ENCODE assay signal across 8 cellular contexts in genomic region chr13:51801631-51802099, GRCh38. TPM values are rescaled to one million over a fixed set of nuclear protein-coding genes. Genes with fewer than 3 reads are reported as not detected.
DNase-seq lines count a peak whose midpoint lies in the region; ATAC-seq and TF ChIP-seq lines count a peak whose summit lies in the region.
"Had no signal": no experiment of that assay in that cellular context is flagged by ENCODE, and none has a peak within 500 bp of the region (broad histone marks: within the 10 kb centered on the region; RNA-seq: fewer than 3 reads in every experiment).

No MANE protein-coding gene starts in this region.

- H3K27ac ChIP-seq in skeletal muscle tissue (ENCODE audit: low read depth, low read length), result peak overlapping the region; percentile 53

- H3K27me3 ChIP-seq in skeletal muscle tissue (ENCODE audit: control insufficient read depth in 3 of 3, insufficient read depth in 3 of 3, low read length in 3 of 3), result no peaks in the 10 kb centered on the region

- H3K9me3 ChIP-seq in skeletal muscle tissue (ENCODE audit: control insufficient read depth in 3 of 3, low read length in 3 of 3), result no peaks in the 10 kb centered on the region

- DNase-seq in LNCaP clone FGC (ENCODE audit: low read depth), result peak; percentile 79
- DNase-seq in activated naive CD4-positive, alpha-beta T cell treated with anti-CD3 and anti-CD28 coated beads, Interleukin-2, amount 50 U/mL, for 72 hours (ENCODE audit: low spot score in 2 of 2), result no peak
- peak; percentile 53 to 75 for DNase-seq in hippocampal formation (lab: John Stamatoyannopoulos, UW)
- no peak for DNase-seq in NCI-H526 (lab: John Stamatoyannopoulos, UW)
- DNase-seq in stimulated activated CD4-positive, alpha-beta T cell treated with anti-CD3 and anti-CD28 coated beads, Interleukin-4, amount 100 ng/mL, for 24 hours, result no peak
- DNase-seq in NCI-H2171 treated with DMSO at 0.1 percent for 48 hours (lab: John Stamatoyannopoulos, UW), result no peak

- peak overlapping the region; percentile 93 to 99 for H3K27ac Mint-ChIP-seq in activated naive CD4-positive, alpha-beta T cell treated with anti-CD3 and anti-CD28 coated beads, Interleukin-2, amount 50 U/mL, for 72 hours

- no peak for TF ChIP-seq CTCF in LNCaP clone FGC (IDR thresholded peaks at IDR 0.05; ENCODE audit: control insufficient read depth, extremely low read depth, insufficient read depth)

- ATAC-seq in activated naive CD4-positive, alpha-beta T cell treated with anti-CD3 and anti-CD28 coated beads, Interleukin-2, amount 50 U/mL, for 72 hours, result no peak
- ATAC-seq: K562 had no signal

- no peaks in the 10 kb centered on the region for H3K9me3 Mint-ChIP-seq in activated naive CD4-positive, alpha-beta T cell treated with anti-CD3 and anti-CD28 coated beads, Interleukin-2, amount 50 U/mL, for 72 hours

- H3K4me3 ChIP-seq in LNCaP clone FGC (ENCODE audit: low read depth, low read length) (no peak overlapping the region), skeletal muscle tissue (ENCODE audit: low read length in 3 of 3) (no peak overlapping the region)
- H3K4me3 ChIP-seq: K562 had no signal

- peaks cover 10 to 18% (median 13%) of the 10 kb centered on the region in 3 donors for H3K36me3 ChIP-seq in skeletal muscle tissue (ENCODE audit: control insufficient read depth in 3 of 3, insufficient read depth in 3 of 3, low read length in 3 of 3)

- H3K36me3 Mint-ChIP-seq in activated naive CD4-positive, alpha-beta T cell treated with anti-CD3 and anti-CD28 coated beads, Interleukin-2, amount 50 U/mL, for 72 hours, result peaks cover 0 to 5% of the 10 kb centered on the region in 2 donors

- H3K4me1 ChIP-seq in skeletal muscle tissue (ENCODE audit: control insufficient read depth in 3 of 3, insufficient read depth in 3 of 3, low read length in 3 of 3), result peaks cover 39 to 50% (median 44%) of the 10 kb centered on the region in 3 donors

- peak overlapping the region in 2 of 3 donors; percentile 1 to 25 for H3K9ac ChIP-seq in skeletal muscle tissue (ENCODE audit: low read depth in 1 of 3, low read length in 3 of 3)

RNA-seq across cellular contexts. Expression of gene DHRS12, which starts 2.3 kb away (rescaled TPM):
- total RNA-seq in activated naive CD4-positive, alpha-beta T cell treated with anti-CD3 and anti-CD28 coated beads, Interleukin-2, amount 50 U/mL, for 72 hours, result 1 to 10 TPM; 2.0 to 7.2 TPM
- total RNA-seq in skeletal muscle tissue, result 5.2 TPM

RNA-seq across cellular contexts. Expression of gene TMEM272, which starts 43.3 kb away (rescaled TPM):
- total RNA-seq in activated naive CD4-positive, alpha-beta T cell treated with anti-CD3 and anti-CD28 coated beads, Interleukin-2, amount 50 U/mL, for 72 hours, result under 1 TPM; 0.36 to 0.60 TPM
- not detected for total RNA-seq in skeletal muscle tissue

Comparison
In these comparisons a context has a peak if more than half of its experiments do, and no peak if none do; other contexts are left out.
1. DNase-seq: peak in LNCaP clone FGC (single experiment) and hippocampal formation (2 of 2); none in activated naive CD4-positive, alpha-beta T cell treated with anti-CD3 and anti-CD28 coated beads, Interleukin-2, amount 50 U/mL, for 72 hours (0 of 2), NCI-H526 (0 of 2), stimulated activated CD4-positive, alpha-beta T cell treated with anti-CD3 and anti-CD28 coated beads, Interleukin-4, amount 100 ng/mL, for 24 hours (single experiment) and NCI-H2171 treated with DMSO at 0.1 percent for 48 hours (single experiment).